1 cellular context compared by ENCODE assay signal in genomic region chr13:33968520-33969507, GRCh38.
A peak's percentile ranks its signal among the peaks of the same experiment; 100 is the strongest.
TF ChIP-seq lines count a peak whose summit lies in the region.

No MANE protein-coding gene starts in this region.

TF ChIP-seq in HepG2, 621 proteins besides CTCF, POLR2A, EP300 and RAD21 (continued from another document and continues in another):
- no peak for TF ChIP-seq ZBTB44 (CRISPR knock-in tag; IDR thresholded peaks at IDR 0.05)
- TF ChIP-seq CEBPZ (IDR thresholded peaks at IDR 0.05; ENCODE audit: low read length): no peak
- no peak for TF ChIP-seq CBX1 (IDR thresholded peaks at IDR 0.05; ENCODE audit: low read depth)
- TF ChIP-seq ZFX (CRISPR knock-in tag; IDR thresholded peaks at IDR 0.05; ENCODE audit: low read depth): 0 out of 2 replicates have a peak, but pooled peaks have one; percentile 13
- no peak for TF ChIP-seq ZNF329 (CRISPR knock-in tag; IDR thresholded peaks at IDR 0.05; ENCODE audit: low read depth)
- no peak for TF ChIP-seq STAT5B (CRISPR knock-in tag; IDR thresholded peaks at IDR 0.05)
- no peak for TF ChIP-seq ZBTB49 (CRISPR knock-in tag; IDR thresholded peaks at IDR 0.05; ENCODE audit: borderline replicate concordance)
- peak; percentile 95 for TF ChIP-seq ZNF609 (CRISPR knock-in tag; IDR thresholded peaks at IDR 0.05; ENCODE audit: borderline replicate concordance)
- TF ChIP-seq ZBED4 (CRISPR knock-in tag; IDR thresholded peaks at IDR 0.05; ENCODE audit: borderline replicate concordance): peak; percentile 51; the same call in 1 of the 2 replicates
- TF ChIP-seq TEF (CRISPR knock-in tag; IDR thresholded peaks at IDR 0.05): no peak
- TF ChIP-seq EHMT2 (IDR thresholded peaks at IDR 0.05; ENCODE audit: borderline replicate concordance, low read depth, low read length): no peak; the same call in 1 of the 2 replicates
- TF ChIP-seq ZNF296 (CRISPR knock-in tag; conservative IDR thresholded peaks at IDR 0.05): no peak
- TF ChIP-seq USF2 (IDR thresholded peaks at IDR 0.05; ENCODE audit: low read depth, low read length): no peak
- no peak for TF ChIP-seq USF2 (CRISPR knock-in tag; IDR thresholded peaks at IDR 0.05; ENCODE audit: borderline replicate concordance)
- TF ChIP-seq REPIN1 (CRISPR knock-in tag; IDR thresholded peaks at IDR 0.05; ENCODE audit: borderline replicate concordance, low read depth): peak; percentile 70; the same call in 1 of the 2 replicates
- no peak; the same call in 1 of the 2 replicates for TF ChIP-seq ZSCAN29 (CRISPR knock-in tag; conservative IDR thresholded peaks at IDR 0.05)
- TF ChIP-seq HOXA5 (CRISPR knock-in tag; IDR thresholded peaks at IDR 0.05): no peak
- no peak for TF ChIP-seq ZNF547 (CRISPR knock-in tag; IDR thresholded peaks at IDR 0.05)
- TF ChIP-seq ZKSCAN8 (CRISPR knock-in tag; IDR thresholded peaks at IDR 0.05; ENCODE audit: borderline replicate concordance): peak; percentile 63; the same call in 1 of the 2 replicates
- peak; percentile 54; the same call in 1 of the 2 replicates for TF ChIP-seq FOXK2 (IDR thresholded peaks at IDR 0.05)
- TF ChIP-seq HBP1 (CRISPR knock-in tag; IDR thresholded peaks at IDR 0.05; ENCODE audit: low read depth): 0 out of 2 replicates have a peak, but pooled peaks have one; percentile 48
- TF ChIP-seq GMEB1 (CRISPR knock-in tag; IDR thresholded peaks at IDR 0.05; ENCODE audit: borderline replicate concordance): peak; percentile 63; the same call in 1 of the 2 replicates
- no peak for TF ChIP-seq ZNF550 (CRISPR knock-in tag; IDR thresholded peaks at IDR 0.05; ENCODE audit: borderline replicate concordance)
- TF ChIP-seq SRY (CRISPR knock-in tag; IDR thresholded peaks at IDR 0.05): no peak
- no peak for TF ChIP-seq FOXO4 (CRISPR knock-in tag; conservative IDR thresholded peaks at IDR 0.05)
- no peak for TF ChIP-seq ZNF674 (CRISPR knock-in tag; IDR thresholded peaks at IDR 0.05; ENCODE audit: low read depth)
- no peak for TF ChIP-seq ZSCAN20 (CRISPR knock-in tag; IDR thresholded peaks at IDR 0.05; ENCODE audit: borderline replicate concordance)
- TF ChIP-seq ZMYM4 (CRISPR knock-in tag; IDR thresholded peaks at IDR 0.05): peak; percentile 89
